In genomic region chr4:140721088-140721421, GRCh38 we compare ENCODE assay signal across 9 cellular contexts. TPM values are rescaled to one million over a fixed set of nuclear protein-coding genes. Genes with fewer than 3 reads are reported as not detected.
DNase-seq lines count a peak whose midpoint lies in the region; ATAC-seq and TF ChIP-seq lines count a peak whose summit lies in the region.
"Had no signal": no experiment of that assay in that cellular context is flagged by ENCODE, and none has a peak within 500 bp of the region (broad histone marks: within the 10 kb centered on the region; RNA-seq: fewer than 3 reads in every experiment).

No MANE protein-coding gene starts in this region.

- H3K23ac ChIP-seq in trophoblast cell (ENCODE audit: low read length) = no peak overlapping the region

- peak overlapping the region; percentile 61 for H3K27ac ChIP-seq in trophoblast cell (ENCODE audit: low read depth, low read length)
- H3K27ac ChIP-seq in right atrium auricular region = no peak overlapping the region

- no peak overlapping the region for H2AFZ ChIP-seq in trophoblast cell (ENCODE audit: insufficient read depth, low read length, poor library complexity)

- H3K4me1 ChIP-seq in trophoblast cell (ENCODE audit: control insufficient read depth in 1 of 2, insufficient read depth in 2 of 2, low read length in 2 of 2) (peaks cover 13 to 15% of the 10 kb centered on the region in 2 experiments), right atrium auricular region (peaks cover 0 to 23% of the 10 kb centered on the region in 2 donors)

- H4K91ac ChIP-seq in trophoblast cell (ENCODE audit: low read depth, low read length) = no peak overlapping the region

- H4K12ac ChIP-seq in trophoblast cell (ENCODE audit: low read depth, low read length) = no peak overlapping the region

- H3K18ac ChIP-seq in trophoblast cell (ENCODE audit: low read length) = no peak overlapping the region

- peaks cover 5% of the 10 kb centered on the region for H3K79me1 ChIP-seq in trophoblast cell (ENCODE audit: low read length)

- DNase-seq in trophoblast cell = no peak
- no peak for DNase-seq in islet precursor cell
- no peak for DNase-seq in right atrium auricular region (ENCODE audit: low spot score)
- DNase-seq in putamen (ENCODE audit: low spot score) = no peak
- no peak for DNase-seq in NCI-H2171 (lab: John Stamatoyannopoulos, UW)
- DNase-seq: HFFc6 had no signal

- H3K14ac ChIP-seq in trophoblast cell (ENCODE audit: low read length) = no peak overlapping the region

- H4K8ac ChIP-seq in trophoblast cell (ENCODE audit: low read depth, low read length) = no peak overlapping the region

- no peak overlapping the region for H2BK120ac ChIP-seq in trophoblast cell (ENCODE audit: insufficient read depth, low read length, poor library complexity)

- no peak overlapping the region for H3K4ac ChIP-seq in trophoblast cell (ENCODE audit: low read depth, low read length)

- TF ChIP-seq CTCF in right atrium auricular region (IDR thresholded peaks at IDR 0.05) = no peak

- peaks cover 2% of the 10 kb centered on the region for H3K79me2 ChIP-seq in trophoblast cell (ENCODE audit: control insufficient read depth, insufficient read depth, low read length, poor library complexity)

- H3K36me3 ChIP-seq in trophoblast cell (ENCODE audit: control insufficient read depth in 1 of 2, insufficient read depth in 2 of 2, low read length in 2 of 2) (no peaks in the 10 kb centered on the region), right atrium auricular region (no peaks in the 10 kb centered on the region)

- 0 out of 2 replicates have a peak, but pooled peaks have one; percentile 22 for TF ChIP-seq POLR2A in Raji (IDR thresholded peaks at IDR 0.05; ENCODE audit: insufficient read depth, low read depth, low read length)

- no peak overlapping the region for H3K4me2 ChIP-seq in trophoblast cell (ENCODE audit: low read length)

- H3K4me3 ChIP-seq in trophoblast cell (ENCODE audit: low read depth, low read length) (no peak overlapping the region), right atrium auricular region (no peak overlapping the region)

- WGBS in trophoblast cell (ENCODE audit: extremely low coverage, insufficient coverage, insufficient read length) = no CpG with 5 or more reads among the region's 3 CpGs

- no peak overlapping the region for H2BK12ac ChIP-seq in trophoblast cell (ENCODE audit: low read length)

- H3K9me3 ChIP-seq in trophoblast cell (ENCODE audit: insufficient read depth, low read depth, low read length) (no peaks in the 10 kb centered on the region), right atrium auricular region (no peaks in the 10 kb centered on the region)

- H3K27me3 ChIP-seq in trophoblast cell (ENCODE audit: insufficient read depth, low read length) (no peaks in the 10 kb centered on the region), right atrium auricular region (no peaks in the 10 kb centered on the region)

- H2BK5ac ChIP-seq in trophoblast cell (ENCODE audit: low read depth, low read length, poor library complexity) = no peak overlapping the region

- H3K9ac ChIP-seq in trophoblast cell (ENCODE audit: low read length) = no peak overlapping the region

- ATAC-seq in GM19035 (IDR thresholded peaks at IDR 0.05; ENCODE audit: unreplicated experiment) = peak; percentile 55
- peak; percentile 55 for ATAC-seq in HG02852 (IDR thresholded peaks at IDR 0.05; ENCODE audit: unreplicated experiment)

- H2AK5ac ChIP-seq in trophoblast cell (ENCODE audit: low read length) = no peak overlapping the region

RNA-seq across cellular contexts. Expression of gene TBC1D9, which starts 35.1 kb away (rescaled TPM):
- polyA plus RNA-seq in trophoblast cell (2013) = 21.6 and 23.5 TPM in 2 replicates
- 10 to 100 TPM; 10.9 to 18.8 TPM for total RNA-seq in right atrium auricular region
